In the genomic region with DNA sequence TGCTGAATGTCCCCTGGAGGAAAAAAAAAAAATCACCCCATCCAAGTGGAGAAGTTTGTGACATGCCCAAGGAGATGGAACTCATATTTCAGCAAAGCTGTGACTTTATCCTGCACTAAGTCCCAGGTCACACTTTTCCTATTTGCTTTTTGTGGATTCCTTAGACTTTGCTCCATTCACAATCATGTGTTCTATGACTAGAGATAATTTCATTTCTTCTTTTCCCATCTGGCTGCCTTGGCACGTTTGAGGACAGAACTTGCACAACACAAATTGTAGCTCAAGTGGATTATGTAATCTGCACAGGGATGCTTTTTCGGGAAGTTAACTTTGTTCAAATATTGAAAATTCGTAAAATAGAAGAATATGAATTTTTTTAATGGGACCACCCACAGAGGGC, we compare ENCODE assay signal across 1 cellular context.
TF ChIP-seq lines count a peak whose summit lies in the region.

No MANE protein-coding gene starts in this region.

TF ChIP-seq in SK-N-SH treated with all-trans-retinoic acid at 6 μM for 48 hours, 23 proteins besides CTCF, POLR2A, EP300 and RAD21 (continued from another document):
- TF ChIP-seq, protein P1, sequence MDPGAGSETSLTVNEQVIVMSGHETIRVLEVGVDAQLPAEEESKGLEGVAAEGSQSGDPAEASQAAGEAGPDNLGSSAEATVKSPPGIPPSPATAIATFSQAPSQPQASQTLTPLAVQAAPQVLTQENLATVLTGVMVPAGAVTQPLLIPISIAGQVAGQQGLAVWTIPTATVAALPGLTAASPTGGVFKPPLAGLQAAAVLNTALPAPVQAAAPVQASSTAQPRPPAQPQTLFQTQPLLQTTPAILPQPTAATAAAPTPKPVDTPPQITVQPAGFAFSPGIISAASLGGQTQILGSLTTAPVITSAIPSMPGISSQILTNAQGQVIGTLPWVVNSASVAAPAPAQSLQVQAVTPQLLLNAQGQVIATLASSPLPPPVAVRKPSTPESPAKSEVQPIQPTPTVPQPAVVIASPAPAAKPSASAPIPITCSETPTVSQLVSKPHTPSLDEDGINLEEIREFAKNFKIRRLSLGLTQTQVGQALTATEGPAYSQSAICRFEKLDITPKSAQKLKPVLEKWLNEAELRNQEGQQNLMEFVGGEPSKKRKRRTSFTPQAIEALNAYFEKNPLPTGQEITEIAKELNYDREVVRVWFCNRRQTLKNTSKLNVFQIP (CRISPR knock-in tag; IDR thresholded peaks at IDR 0.05; ENCODE audit: borderline replicate concordance, low read depth) = no peak
- no peak for TF ChIP-seq ZNF565 (CRISPR knock-in tag; conservative IDR thresholded peaks at IDR 0.05; ENCODE audit: low read depth)
- no peak for TF ChIP-seq ZNF8 (CRISPR knock-in tag; IDR thresholded peaks at IDR 0.05)
- TF ChIP-seq OSR1 (CRISPR knock-in tag; IDR thresholded peaks at IDR 0.05) = no peak
- TF ChIP-seq SNAI2 (CRISPR knock-in tag; IDR thresholded peaks at IDR 0.05) = no peak
- no peak for TF ChIP-seq TCF4 (CRISPR knock-in tag; IDR thresholded peaks at IDR 0.05; ENCODE audit: borderline replicate concordance)
TF ChIP-seq in SK-N-SH treated with all-trans-retinoic acid at 6 μM for 48 hours: peak in this region for 0.
